Comparison of ENCODE assay signal across 8 cellular contexts in the genomic region with DNA sequence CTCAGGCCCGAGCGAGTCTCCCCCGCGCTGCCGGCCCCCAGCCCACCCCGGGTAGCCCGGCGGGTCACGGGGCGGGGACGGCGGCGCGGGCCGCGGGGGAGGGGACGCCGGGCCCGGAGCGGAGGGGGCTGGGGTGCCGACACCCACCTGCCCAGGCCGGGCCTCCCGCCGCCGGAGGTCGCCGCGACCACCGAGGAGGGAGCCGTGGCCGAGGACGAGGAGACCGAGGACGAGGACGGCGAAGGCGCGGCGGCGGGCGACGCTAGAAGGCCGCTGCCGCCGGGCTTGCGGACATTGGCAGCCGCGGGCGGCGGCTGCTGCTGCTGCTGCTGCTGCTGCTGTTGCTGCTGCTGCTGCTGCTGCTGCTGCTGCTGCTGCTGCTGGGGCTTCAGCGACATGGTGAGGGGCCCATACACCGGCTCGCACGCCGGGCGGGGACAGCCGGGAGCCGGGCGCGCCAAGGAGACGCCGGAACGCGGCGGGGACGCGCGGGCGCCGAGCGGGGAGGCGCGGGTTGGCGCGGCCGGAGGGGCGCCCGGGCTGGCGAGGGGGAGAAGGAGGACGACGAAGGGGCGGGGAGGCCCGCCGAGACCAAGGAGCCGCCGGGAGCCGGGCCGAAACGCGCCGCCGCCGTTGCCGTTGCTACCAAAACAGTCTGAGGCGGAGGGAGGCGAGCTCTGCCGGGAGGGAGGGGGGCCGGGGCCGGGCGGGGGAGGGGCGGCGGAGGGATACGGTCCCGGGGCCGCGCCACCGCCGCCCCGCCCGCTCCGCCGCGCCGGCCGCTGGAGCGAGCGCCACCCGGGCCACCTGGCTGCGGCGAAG. TPM values are rescaled to one million over a fixed set of nuclear protein-coding genes. Genes with fewer than 3 reads are reported as not detected.
A peak's percentile ranks its signal among the peaks of the same experiment; 100 is the strongest.
DNase-seq lines count a peak whose midpoint lies in the region; TF ChIP-seq lines count a peak whose summit lies in the region.

A gene with protein sequence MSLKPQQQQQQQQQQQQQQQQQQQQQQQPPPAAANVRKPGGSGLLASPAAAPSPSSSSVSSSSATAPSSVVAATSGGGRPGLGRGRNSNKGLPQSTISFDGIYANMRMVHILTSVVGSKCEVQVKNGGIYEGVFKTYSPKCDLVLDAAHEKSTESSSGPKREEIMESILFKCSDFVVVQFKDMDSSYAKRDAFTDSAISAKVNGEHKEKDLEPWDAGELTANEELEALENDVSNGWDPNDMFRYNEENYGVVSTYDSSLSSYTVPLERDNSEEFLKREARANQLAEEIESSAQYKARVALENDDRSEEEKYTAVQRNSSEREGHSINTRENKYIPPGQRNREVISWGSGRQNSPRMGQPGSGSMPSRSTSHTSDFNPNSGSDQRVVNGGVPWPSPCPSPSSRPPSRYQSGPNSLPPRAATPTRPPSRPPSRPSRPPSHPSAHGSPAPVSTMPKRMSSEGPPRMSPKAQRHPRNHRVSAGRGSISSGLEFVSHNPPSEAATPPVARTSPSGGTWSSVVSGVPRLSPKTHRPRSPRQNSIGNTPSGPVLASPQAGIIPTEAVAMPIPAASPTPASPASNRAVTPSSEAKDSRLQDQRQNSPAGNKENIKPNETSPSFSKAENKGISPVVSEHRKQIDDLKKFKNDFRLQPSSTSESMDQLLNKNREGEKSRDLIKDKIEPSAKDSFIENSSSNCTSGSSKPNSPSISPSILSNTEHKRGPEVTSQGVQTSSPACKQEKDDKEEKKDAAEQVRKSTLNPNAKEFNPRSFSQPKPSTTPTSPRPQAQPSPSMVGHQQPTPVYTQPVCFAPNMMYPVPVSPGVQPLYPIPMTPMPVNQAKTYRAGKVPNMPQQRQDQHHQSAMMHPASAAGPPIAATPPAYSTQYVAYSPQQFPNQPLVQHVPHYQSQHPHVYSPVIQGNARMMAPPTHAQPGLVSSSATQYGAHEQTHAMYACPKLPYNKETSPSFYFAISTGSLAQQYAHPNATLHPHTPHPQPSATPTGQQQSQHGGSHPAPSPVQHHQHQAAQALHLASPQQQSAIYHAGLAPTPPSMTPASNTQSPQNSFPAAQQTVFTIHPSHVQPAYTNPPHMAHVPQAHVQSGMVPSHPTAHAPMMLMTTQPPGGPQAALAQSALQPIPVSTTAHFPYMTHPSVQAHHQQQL (minus strand): TSS at position 679 of the 822 bp plus-strand sequence. CDS start 281 bp downstream, at position 398.

- TF ChIP-seq CTCF in GM12865 (IDR thresholded peaks at IDR 0.05; ENCODE audit: insufficient read depth, low read depth, low read length, missing control alignments) = no peak
- TF ChIP-seq CTCF in HFFc6 (IDR thresholded peaks at IDR 0.05) = no peak
- TF ChIP-seq CTCF in VCaP (conservative IDR thresholded peaks at IDR 0.05) = no peak

- peaks cover 15% of the 10 kb centered on the region for H3K36me3 Mint-ChIP-seq in HFFc6 (ENCODE audit: low read depth)

- peaks cover 38% of the 10 kb centered on the region for H3K4me1 Mint-ChIP-seq in HFFc6 (ENCODE audit: low read depth)

- peak within 1 kb of the TSS; percentile 95 for H3K4me3 ChIP-seq in GM12865 (ENCODE audit: low read depth, low read length)

- no peak for DNase-seq in GM12865 (ENCODE audit: low read depth)
- peak; percentile 37 for DNase-seq in HFFc6
- peak; percentile 81 for DNase-seq in NCI-H1105 (lab: John Stamatoyannopoulos, UW)
- DNase-seq in cerebellum (ENCODE audit: low spot score) = peak; percentile 88
- DNase-seq in stimulated activated CD4-positive, alpha-beta T cell treated with anti-CD3 and anti-CD28 coated beads, Interleukin-1b, Interleukin-23, amount 100 ng/mL, for 24 hours (ENCODE audit: low read depth in 4 of 4, low spot score in 1 of 4) = peak; percentile 8 to 59 (median 34)
- DNase-seq in NCI-H1694 (lab: John Stamatoyannopoulos, UW) = no peak

- no peaks in the 10 kb centered on the region for H3K27me3 ChIP-seq in layer of hippocampus (ENCODE audit: control insufficient read depth, insufficient read depth, low read length)

- H3K27me3 Mint-ChIP-seq in HFFc6 (ENCODE audit: insufficient read depth) = peaks cover 7% of the 10 kb centered on the region; the same call in 1 of the 2 replicates

- H3K9me3 Mint-ChIP-seq in HFFc6 = no peaks in the 10 kb centered on the region

- H3K4me3 Mint-ChIP-seq in HFFc6 = peak within 1 kb of the TSS; percentile 93

- H3K27ac Mint-ChIP-seq in HFFc6 = peak within 1 kb of the TSS; percentile 89

- H3K27ac ChIP-seq in VCaP = peak within 1 kb of the TSS; percentile 100
- H3K27ac ChIP-seq in layer of hippocampus (ENCODE audit: low read depth, low read length) = peak within 1 kb of the TSS; percentile 83

RNA-seq across cellular contexts. Expression of the gene that starts here (rescaled TPM):
- total RNA-seq in HFFc6 (2021; fragmentation: NEBNext Ultra II Directional; extraction: Animal tissue kit (Norgen Biotek cat#: 25700)) = 100 to 1,000 TPM in 1 of 6 experiments, 10 to 100 TPM in 5; 80.7 to 110 (median 91.9) TPM
- total RNA-seq in cerebellum = 80.9 TPM

Comparison
In these comparisons a context has a peak if more than half of its experiments do, and no peak if none do; other contexts are left out.
1. DNase-seq: peak in HFFc6 (single experiment), NCI-H1105 (single experiment), cerebellum (single experiment) and stimulated activated CD4-positive, alpha-beta T cell treated with anti-CD3 and anti-CD28 coated beads, Interleukin-1b, Interleukin-23, amount 100 ng/mL, for 24 hours (4 of 4); none in GM12865 (single experiment) and NCI-H1694 (single experiment).